Comparison of ENCODE assay signal across 17 cellular contexts in the genomic region with DNA sequence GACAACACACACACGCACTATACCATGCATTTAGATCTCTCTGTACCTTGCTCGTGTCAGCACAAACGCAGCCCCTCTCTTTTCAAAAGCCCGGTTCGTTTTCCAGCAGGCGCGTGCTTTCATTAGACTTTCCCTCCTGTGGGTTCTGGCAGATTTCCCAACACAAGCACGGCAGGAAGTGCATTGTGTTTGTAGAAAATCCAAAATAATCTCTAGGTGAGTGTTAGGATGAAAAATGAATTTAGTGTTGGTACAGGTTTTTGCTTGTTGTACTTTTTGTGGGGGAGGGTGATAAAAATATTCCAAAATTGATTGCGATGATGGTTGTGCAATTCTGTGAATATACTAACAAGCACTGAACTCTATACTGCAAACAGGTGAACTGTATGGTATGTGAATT. TPM values are rescaled to one million over a fixed set of nuclear protein-coding genes. Genes with fewer than 3 reads are reported as not detected.
DNase-seq lines count a peak whose midpoint lies in the region; ATAC-seq and TF ChIP-seq lines count a peak whose summit lies in the region.
"Had no signal": no experiment of that assay in that cellular context is flagged by ENCODE, and none has a peak within 500 bp of the region (broad histone marks: within the 10 kb centered on the region; RNA-seq: fewer than 3 reads in every experiment).

No MANE protein-coding gene starts in this region.

- no peaks in the 10 kb centered on the region for H3K27me3 Mint-ChIP-seq in Calu3 (ENCODE audit: unreplicated experiment)
- H3K27me3 Mint-ChIP-seq: progenitor cell of endocrine pancreas had no signal

- no peak for TF ChIP-seq CTCF in Calu3 (IDR thresholded peaks at IDR 0.05; ENCODE audit: unreplicated experiment)

- H3K36me3 Mint-ChIP-seq in Calu3 (ENCODE audit: insufficient read depth, unreplicated experiment): peaks cover 6% of the 10 kb centered on the region
- H3K36me3 Mint-ChIP-seq: CD8-positive, alpha-beta T cell had no signal

- no peak overlapping the region for H3K4me3 Mint-ChIP-seq in Calu3 (ENCODE audit: low read depth, unreplicated experiment)
- H3K4me3 Mint-ChIP-seq: CD8-positive, alpha-beta T cell had no signal

- CTCF ChIA-PET in Calu3 (lab: Charles Lee): no interaction called here

- H3K9me3 Mint-ChIP-seq in Calu3 (ENCODE audit: low read depth, unreplicated experiment): no peaks in the 10 kb centered on the region
- H3K9me3 Mint-ChIP-seq: CD8-positive, alpha-beta T cell had no signal

- H3K4me1 Mint-ChIP-seq in Calu3 (ENCODE audit: low read depth, unreplicated experiment): peaks cover 10% of the 10 kb centered on the region

- no peak overlapping the region for H3K27ac Mint-ChIP-seq in Calu3 (ENCODE audit: unreplicated experiment)
- H3K27ac Mint-ChIP-seq: CD8-positive, alpha-beta T cell; progenitor cell of endocrine pancreas had no signal

- ATAC-seq in activated CD4-positive, CD25-positive, alpha-beta regulatory T cell treated with anti-CD3 and anti-CD28 coated beads, Interleukin-2, amount 50 U/mL, for 24 hours: no peak
- no peak for ATAC-seq in sciatic nerve
- ATAC-seq: CD8-positive, alpha-beta T cell; stimulated activated naive CD8-positive, alpha-beta T cell treated with anti-CD3 and anti-CD28 coated beads, Interleukin-15, Interleukin-2, amounts not matched to agents 100 U/mL and 50 U/mL, for 24 hours had no signal

- no TSS peak for BruUV-seq in Calu3 (replicated peaks; lab: Mats Ljungman, UMichigan)

- DNase-seq in DMS79 (lab: John Stamatoyannopoulos, UW): peak; percentile 33
- DNase-seq in NCI-H2081 treated with DMSO at 0.1 percent for 48 hours (lab: John Stamatoyannopoulos, UW): peak; percentile 10
- peak; percentile 32 for DNase-seq in amniotic epithelial cell (ENCODE audit: low read depth)
- DNase-seq in iPS-NIHi11 (ENCODE audit: low spot score): peak; percentile 31
- no peak for DNase-seq in Calu3
- no peak for DNase-seq in activated CD4-positive, alpha-beta T cell treated with anti-CD3 and anti-CD28 coated beads for 1 hour
- no peak for DNase-seq in sciatic nerve (ENCODE audit: low spot score)
- DNase-seq: activated effector memory CD4-positive, alpha-beta T cell treated with Interleukin-2 at 50 U/mL for 16 hours; anterior cingulate cortex; CD8-positive, alpha-beta T cell; effector CD4-positive, alpha-beta T cell; NCI-H510A; spleen; stimulated activated naive CD8-positive, alpha-beta T cell treated with anti-CD3 and anti-CD28 coated beads, Interleukin-15, Interleukin-2, amounts not matched to agents 100 U/mL and 50 U/mL, for 24 hours; SW 1271 had no signal

- intact Hi-C loops in Calu3 (cut with micrococcal nuclease; ENCODE audit: unreplicated experiment) (no loop called here), sciatic nerve (cut with DNase I) (no loop called here)

RNA-seq across cellular contexts. Expression of gene POFUT2, which starts 54.1 kb away (rescaled TPM):
- total RNA-seq in Calu3 (2022) (31.4 and 32.9 TPM in 2 replicates), sciatic nerve (44.2 TPM)

Comparison
In these comparisons a context has a peak if more than half of its experiments do, and no peak if none do; other contexts are left out.
1. DNase-seq: peak in DMS79 (single experiment), NCI-H2081 treated with DMSO at 0.1 percent for 48 hours (single experiment), amniotic epithelial cell (single experiment) and iPS-NIHi11 (single experiment); none in Calu3 (single experiment), activated CD4-positive, alpha-beta T cell treated with anti-CD3 and anti-CD28 coated beads for 1 hour (single experiment) and sciatic nerve (single experiment).